Comparison of ENCODE assay signal across 10 cellular contexts in the genomic region with DNA sequence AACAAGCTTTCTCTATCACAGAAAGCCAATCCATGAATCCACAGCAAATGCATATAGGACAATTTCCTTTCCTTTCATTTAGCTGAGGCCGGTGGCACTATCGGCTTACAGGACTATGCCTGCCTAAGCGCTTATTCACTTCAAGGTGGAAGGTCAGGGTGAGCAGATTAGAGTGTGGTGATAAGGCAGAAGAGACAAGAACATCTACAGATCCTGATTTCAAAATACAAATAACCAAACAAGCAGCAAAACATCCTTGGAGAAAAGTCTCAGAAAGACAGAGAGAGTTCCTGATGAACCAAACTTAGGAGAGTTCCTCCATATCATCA. TPM values are rescaled to one million over a fixed set of nuclear protein-coding genes. Genes with fewer than 3 reads are reported as not detected.
DNase-seq lines count a peak whose midpoint lies in the region; ATAC-seq, FAIRE-seq and TF ChIP-seq lines count a peak whose summit lies in the region.
"Had no signal": no experiment of that assay in that cellular context is flagged by ENCODE, and none has a peak within 500 bp of the region (broad histone marks: within the 10 kb centered on the region; RNA-seq: fewer than 3 reads in every experiment).

No MANE protein-coding gene starts in this region.

- BruUV-seq in HepG2 (replicated peaks; lab: Mats Ljungman, UMichigan) = no TSS peak

- WGBS in liver = 54% methylated on average over 3 of the region's 3 CpGs
- WGBS in HepG2 (ENCODE audit: low lambda C conversion rate) = 0% methylated on average over 3 of the region's 3 CpGs

- no peaks in the 10 kb centered on the region for H4K20me1 ChIP-seq in HepG2 (ENCODE audit: insufficient read depth, low read length)

- H2AFZ ChIP-seq in HepG2 (ENCODE audit: low read length) = no peak overlapping the region

- in situ Hi-C loops in HepG2 (cut with HindIII; ENCODE audit: extremely low pct_ligation_motif_present, low pct_unique_long_range_greater_than_20kb) = no loop called here

- H3K79me2 ChIP-seq in HepG2 (ENCODE audit: insufficient read depth, low read length) = no peaks in the 10 kb centered on the region

- peak overlapping the region in 1 of 2 donors; percentile 63 for H3K9ac ChIP-seq in liver (ENCODE audit: low read depth in 1 of 2, low read length in 2 of 2)
- H3K9ac ChIP-seq in HepG2 (ENCODE audit: insufficient read depth, low read depth, low read length) = no peak overlapping the region

- TF ChIP-seq EP300 in HepG2 (IDR thresholded peaks at IDR 0.05; ENCODE audit: low read depth in 2 of 2, low read length in 2 of 2) (no peak), HepG2 (CRISPR knock-in tag; IDR thresholded peaks at IDR 0.05; ENCODE audit: borderline replicate concordance) (no peak)

- H3K9me3 ChIP-seq in liver (ENCODE audit: control insufficient read depth in 4 of 4, low read length in 3 of 4) (no peaks in the 10 kb centered on the region), HepG2 (ENCODE audit: low read length) (no peaks in the 10 kb centered on the region)
- H3K9me3 ChIP-seq in effector memory CD4-positive, alpha-beta T cell (ENCODE audit: control insufficient read depth, low read length) = no peaks in the 10 kb centered on the region

- intact Hi-C loops in HepG2 (cut with micrococcal nuclease; ENCODE audit: unreplicated experiment) = no loop called here

- TF ChIP-seq CTCF in liver (IDR thresholded peaks at IDR 0.05; ENCODE audit: low read depth, low read length, missing input control) = no peak
- no peak for TF ChIP-seq CTCF in HepG2 (CRISPR knock-in tag; IDR thresholded peaks at IDR 0.05)
- no peak for TF ChIP-seq CTCF in coronary artery (IDR thresholded peaks at IDR 0.05)

- no peak for ATAC-seq in HepG2
- no peak for ATAC-seq in HG02610 (IDR thresholded peaks at IDR 0.05; ENCODE audit: unreplicated experiment)

- H3K4me3 ChIP-seq in liver (ENCODE audit: low read depth in 1 of 3, low read length in 3 of 3) (no peak overlapping the region), HepG2 (replicated peaks in 1 of 3; ENCODE audit: insufficient read depth in 1 of 3, low read depth in 2 of 3, low read length in 3 of 3) (no peak overlapping the region), coronary artery (peak overlapping the region; percentile 45)
- H3K4me3 ChIP-seq in effector memory CD4-positive, alpha-beta T cell (ENCODE audit: insufficient read depth, low read depth, low read length, poor library complexity, severe bottlenecking) = no peak overlapping the region

- H3K36me3 ChIP-seq in liver (ENCODE audit: control insufficient read depth in 4 of 4, insufficient read depth in 3 of 4, low read depth in 1 of 4, low read length in 3 of 4) = no peaks in the 10 kb centered on the region
- H3K36me3 ChIP-seq in HepG2 (replicated peaks in 1 of 2; ENCODE audit: control insufficient read depth in 1 of 2, insufficient read depth in 2 of 2, low read length in 2 of 2) = no peaks in the 10 kb centered on the region
- H3K36me3 ChIP-seq in effector memory CD4-positive, alpha-beta T cell (ENCODE audit: control insufficient read depth, insufficient read depth, low read length) = no peaks in the 10 kb centered on the region

- no peak for FAIRE-seq in HepG2 (lab: Jason Lieb, UNC)

- TF ChIP-seq RAD21 in liver (IDR thresholded peaks at IDR 0.05) (no peak), HepG2 (CRISPR knock-in tag; IDR thresholded peaks at IDR 0.05) (no peak)

- H3K4me2 ChIP-seq in HepG2 (ENCODE audit: low read depth, low read length) = no peak overlapping the region

- no peaks in the 10 kb centered on the region for H3K27me3 ChIP-seq in liver (ENCODE audit: control insufficient read depth in 4 of 4, insufficient read depth in 4 of 4, low read length in 3 of 4)
- H3K27me3 ChIP-seq in HepG2 (ENCODE audit: control insufficient read depth in 1 of 2, insufficient read depth in 2 of 2, low read length in 2 of 2) = no peaks in the 10 kb centered on the region; a peak in 1 of 5 replicates
- no peaks in the 10 kb centered on the region for H3K27me3 ChIP-seq in effector memory CD4-positive, alpha-beta T cell (replicated peaks; ENCODE audit: control insufficient read depth, insufficient read depth, low read length, poor library complexity, severe bottlenecking)

- H3K27ac ChIP-seq in liver (ENCODE audit: low read depth in 1 of 2, low read length in 2 of 2) (peak overlapping the region; percentile 72 to 77), HepG2 (ENCODE audit: extremely low read length, insufficient read depth, low read length) (no peak overlapping the region), coronary artery (peak overlapping the region; percentile 63 to 81)
- H3K27ac ChIP-seq in effector memory CD4-positive, alpha-beta T cell (ENCODE audit: insufficient read depth, low read length, poor library complexity, severe bottlenecking) = no peak overlapping the region

- DNase-seq in HepG2 (ENCODE audit: low spot score) (no peak), coronary artery (ENCODE audit: low spot score) (no peak), mucosa of gallbladder (ENCODE audit: low spot score) (peak; percentile 25), amniotic stem cell (lab: John Stamatoyannopoulos, UW) (no peak), dedifferentiated amniotic fluid mesenchymal stem cell (ENCODE audit: extremely low spot score) (no peak)
- no peak for DNase-seq in effector memory CD4-positive, alpha-beta T cell
- DNase-seq: activated effector memory CD4-positive, alpha-beta T cell treated with anti-CD3 and anti-CD28 coated beads, Interleukin-2, amount 50 U/mL, for 16 hours; stimulated activated CD4-positive, alpha-beta T cell treated with anti-CD3 and anti-CD28 coated beads, Interleukin-15, amount 100 ng/mL, for 24 hours had no signal

- CTCF ChIA-PET in HepG2 (lab: Yijun Ruan, JAX; ENCODE audit: low intra/inter-chr PET ratio, low total read pairs) = no interaction called here

- POLR2A ChIA-PET in HepG2 (lab: Yijun Ruan, JAX) = no interaction called here

- TF ChIP-seq POLR2A in HepG2 (IDR thresholded peaks at IDR 0.05; ENCODE audit: insufficient read depth in 1 of 2, low read depth in 2 of 2, low read length in 2 of 2) = no peak

- H3K4me1 ChIP-seq in liver (ENCODE audit: control insufficient read depth in 4 of 4, insufficient read depth in 4 of 4, low read length in 3 of 4) (peaks cover 0 to 6% (median 4%) of the 10 kb centered on the region in 4 donors), HepG2 (ENCODE audit: insufficient read depth, low read length) (no peaks in the 10 kb centered on the region)
- no peaks in the 10 kb centered on the region for H3K4me1 ChIP-seq in effector memory CD4-positive, alpha-beta T cell (ENCODE audit: control insufficient read depth, insufficient read depth, low read length, poor library complexity, severe bottlenecking)

TF ChIP-seq in liver, 16 proteins besides CTCF, POLR2A, EP300 and RAD21:
- TF ChIP-seq NR2F2 (IDR thresholded peaks at IDR 0.05) (peak; percentile 27), YY1 (IDR thresholded peaks at IDR 0.05) (no peak)

TF ChIP-seq in HepG2, 621 proteins besides CTCF, POLR2A, EP300 and RAD21 (continues in another document):
- no peak for TF ChIP-seq CBX5 (CRISPR knock-in tag; IDR thresholded peaks at IDR 0.05; ENCODE audit: borderline replicate concordance)
- no peak for TF ChIP-seq ARNT2 (CRISPR knock-in tag; IDR thresholded peaks at IDR 0.05; ENCODE audit: low read depth)
- no peak for TF ChIP-seq TCF7 (IDR thresholded peaks at IDR 0.05; ENCODE audit: low read depth)
- TF ChIP-seq ZFP36L1 (CRISPR knock-in tag; IDR thresholded peaks at IDR 0.05) = no peak
- TF ChIP-seq IKZF1 (IDR thresholded peaks at IDR 0.05) = no peak
- no peak for TF ChIP-seq U2AF1 (optimal IDR thresholded peaks at IDR 0.05; ENCODE audit: low read depth, low read length)
- no peak for TF ChIP-seq RFX5 (IDR thresholded peaks at IDR 0.05; ENCODE audit: low read depth, low read length)
- TF ChIP-seq ZNF510 (CRISPR knock-in tag; IDR thresholded peaks at IDR 0.05; ENCODE audit: low read depth) = no peak
- no peak for TF ChIP-seq SMAD3 (CRISPR knock-in tag; IDR thresholded peaks at IDR 0.05)
- TF ChIP-seq ZNF567 (CRISPR knock-in tag; IDR thresholded peaks at IDR 0.05; ENCODE audit: borderline replicate concordance) = no peak
- no peak for TF ChIP-seq ZNF484 (CRISPR knock-in tag; IDR thresholded peaks at IDR 0.05; ENCODE audit: borderline replicate concordance, low read depth)

RNA-seq across cellular contexts. Expression of gene MEF2C, which starts 57.2 kb away (rescaled TPM):
- total RNA-seq in liver (10 to 100 TPM in 1 of 2 donors, 1 to 10 TPM in 1; 9.5 to 15.9 TPM), HepG2 (2016; rRNA removed; fragmentation: Illumina TruSeq; extraction: Trizol) (0.02 TPM in 1 of 2 replicates, not detected in the other), mucosa of gallbladder (56.9 TPM)
- polyA plus RNA-seq in liver (10 to 100 TPM in 1 of 2 donors, 1 to 10 TPM in 1; 2.8 to 10.8 TPM), HepG2 (2011; rRNA removed) (0.01 TPM in 1 of 2 replicates, not detected in the other)
- not detected in 2 replicates for total RNA-seq in HepG2 (2016; cell fraction: cytosol; rRNA removed; fragmentation: Illumina TruSeq; extraction: Trizol; ENCODE audit: low read depth)
- total RNA-seq in HepG2 (2016; cell fraction: insoluble cytoplasmic fraction; rRNA removed; fragmentation: Illumina TruSeq; extraction: Trizol) = 0.04 TPM in 1 of 2 replicates, not detected in the other
- not detected in 2 replicates for total RNA-seq in HepG2 (2016; cell fraction: membrane; rRNA removed; fragmentation: Illumina TruSeq; extraction: Trizol)
- 0.09 and 0.16 TPM in 2 replicates for total RNA-seq in HepG2 (2016; cell fraction: nucleus; rRNA removed; fragmentation: Illumina TruSeq; extraction: Trizol)
- 0.03 TPM in 1 of 2 replicates, not detected in the other for polyA plus RNA-seq in HepG2 (2011; cell fraction: cytosol; rRNA removed)
- polyA plus RNA-seq in HepG2 (2011; cell fraction: nucleus; rRNA removed) = 0.14 TPM in 1 of 2 replicates, not detected in the other
- not detected in 2 replicates for polyA plus RNA-seq in HepG2 (2012)
- polyA plus RNA-seq in HepG2 (2016; cell fraction: cytosol; fragmentation: Illumina TruSeq; extraction: Trizol; ENCODE audit: low read depth) = not detected in 2 replicates
- not detected in 2 replicates for polyA plus RNA-seq in HepG2 (2016; cell fraction: insoluble cytoplasmic fraction; fragmentation: Illumina TruSeq; extraction: Trizol; ENCODE audit: low read depth)
- not detected in 2 replicates for polyA plus RNA-seq in HepG2 (2016; cell fraction: membrane; fragmentation: Illumina TruSeq; extraction: Trizol; ENCODE audit: low read depth)
- 0.11 and 0.12 TPM in 2 replicates for polyA plus RNA-seq in HepG2 (2016; cell fraction: nucleus; fragmentation: Illumina TruSeq; extraction: Trizol; ENCODE audit: insufficient read depth, low read depth)
- 0.02 and 0.61 TPM in 2 replicates for polyA minus RNA-seq in HepG2 (2011; rRNA and poly(A)+ RNA removed; ENCODE audit: low replicate concordance)
- polyA minus RNA-seq in HepG2 (2011; cell fraction: cytosol; rRNA and poly(A)+ RNA removed) = not detected in 2 replicates
- polyA minus RNA-seq in HepG2 (2011; cell fraction: nucleus; rRNA and poly(A)+ RNA removed) = 0.13 and 0.25 TPM in 2 replicates

Comparison
In these comparisons a context has a peak if more than half of its experiments do, and no peak if none do; other contexts are left out.
1. H3K27ac ChIP-seq: peak in liver (2 of 2) and coronary artery (2 of 2); none in HepG2 (single experiment) and effector memory CD4-positive, alpha-beta T cell (single experiment).
2. RNA of gene MEF2C, which starts 57.2 kb away (total RNA-seq): 56.9 TPM in mucosa of gallbladder (single experiment) and 9.5 to 15.9 TPM in liver; 0.02 to 0.16 TPM in HepG2; every median in the first group is over 4 times any median in the second.